27 cellular contexts compared by ENCODE assay signal in the genomic region with DNA sequence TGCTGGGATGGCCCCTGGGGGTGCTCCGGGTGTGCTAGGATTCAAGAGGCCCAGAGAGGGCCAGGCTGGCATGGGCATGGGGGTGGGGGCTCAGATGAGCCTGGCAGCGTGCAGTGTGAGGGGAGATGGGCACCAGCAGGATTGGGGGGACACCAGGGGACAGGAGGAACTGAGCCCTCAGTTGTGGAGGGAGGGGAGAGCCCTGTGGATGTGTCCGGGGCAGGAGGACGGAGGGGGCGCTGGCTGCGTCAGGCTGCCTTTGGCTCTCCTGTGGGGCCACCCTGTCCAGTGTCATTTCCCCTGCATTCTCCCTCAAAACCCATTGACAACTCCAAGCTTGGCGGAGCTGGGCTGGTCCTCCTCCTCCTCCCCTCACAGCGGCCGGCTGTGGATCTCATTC.
"Had no signal": no experiment of that assay in that cellular context is flagged by ENCODE, and none has a peak within 500 bp of the region (broad histone marks: within the 10 kb centered on the region; RNA-seq: fewer than 3 reads in every experiment).

No MANE protein-coding gene starts in this region.

- ATAC-seq: activated CD4-positive, CD25-positive, alpha-beta regulatory T cell treated with anti-CD3 and anti-CD28 coated beads, Interleukin-2, amount 50 U/mL, for 24 hours; activated CD8-positive, alpha-beta T cell treated with anti-CD3 and anti-CD28 coated beads for 36 hours; activated T-cell treated with anti-CD3 and anti-CD28 coated beads, Interleukin-2, amount 50 U/mL, for 4 hours; T-helper 17 cell had no signal

- H3K27ac ChIP-seq: epithelial cell of prostate, esophagus squamous epithelium, WERI-Rb-1 had no signal

- H3K4me1 ChIP-seq: esophagus squamous epithelium had no signal

- H3K27me3 ChIP-seq: esophagus squamous epithelium had no signal

- DNase-seq: activated B cell treated with CpG ODN at 0.5 μM for 24 hours; activated CD4-positive, alpha-beta T cell treated with anti-CD3 and anti-CD28 coated beads for 48 hours; activated CD4-positive, alpha-beta T cell treated with anti-CD3 and anti-CD28 coated beads, Interleukin-2, amount 50 U/mL, for 1 hour; activated CD4-positive, alpha-beta T cell treated with anti-CD3 and anti-CD28 coated beads, Interleukin-2, amount 50 U/mL, for 48 hours; activated CD8-positive, alpha-beta memory T cell treated with anti-CD3 and anti-CD28 coated beads for 24 hours; activated CD8-positive, alpha-beta T cell treated with anti-CD3 and anti-CD28 coated beads for 36 hours; activated gamma-delta T cell treated with Interleukin-2 at 50 U/mL for 16 hours; activated naive CD4-positive, alpha-beta T cell treated with anti-CD3 and anti-CD28 coated beads, Interleukin-2, amount 50 U/mL, for 16 hours; activated naive CD4-positive, alpha-beta T cell treated with Interleukin-2 at 50 U/mL for 16 hours; activated T-cell treated with anti-CD3 and anti-CD28 coated beads, Interleukin-2, amount 50 U/mL, for 4 hours; amniotic stem cell; anterior cingulate cortex; caudate nucleus; cortex of kidney; dermis blood vessel endothelial cell; effector CD8-positive, alpha-beta T cell; esophagus squamous epithelium; foreskin melanocyte; head of caudate nucleus; T-helper 1 cell; T-helper 17 cell; T1000; WERI-Rb-1 had no signal

- H3K4me3 ChIP-seq: esophagus squamous epithelium had no signal

- H3K27ac Mint-ChIP-seq: activated B cell treated with CpG ODN at 0.5 μM for 24 hours; activated CD8-positive, alpha-beta T cell treated with anti-CD3 and anti-CD28 coated beads for 36 hours; activated naive CD8-positive, alpha-beta T cell; T-helper 17 cell; T-helper 2 cell treated with Interferon-gamma antibody and Interleukin-4, amounts not matched to agents 5 μg/mL and 100 μg/mL, for 36 hours had no signal

- H3K9me3 ChIP-seq: esophagus squamous epithelium had no signal

- H3K4me3 Mint-ChIP-seq: activated B cell treated with CpG ODN at 0.5 μM for 24 hours; activated CD8-positive, alpha-beta T cell treated with anti-CD3 and anti-CD28 coated beads for 36 hours; activated naive CD8-positive, alpha-beta T cell; activated T-cell treated with anti-CD3 and anti-CD28 coated beads, Interleukin-2, amount 50 U/mL, for 4 hours; T-helper 17 cell; T-helper 2 cell treated with Interferon-gamma antibody and Interleukin-4, amounts not matched to agents 5 μg/mL and 100 μg/mL, for 36 hours had no signal

- H3K27me3 Mint-ChIP-seq: activated B cell treated with CpG ODN at 0.5 μM for 24 hours; activated CD8-positive, alpha-beta T cell treated with anti-CD3 and anti-CD28 coated beads for 36 hours; activated naive CD8-positive, alpha-beta T cell had no signal

- H3K9me3 Mint-ChIP-seq: activated B cell treated with CpG ODN at 0.5 μM for 24 hours; T-helper 2 cell treated with Interferon-gamma antibody and Interleukin-4, amounts not matched to agents 5 μg/mL and 100 μg/mL, for 36 hours had no signal

- H3K36me3 ChIP-seq: esophagus squamous epithelium, WERI-Rb-1 had no signal
